20 cellular contexts compared by ENCODE assay signal in the genomic region with DNA sequence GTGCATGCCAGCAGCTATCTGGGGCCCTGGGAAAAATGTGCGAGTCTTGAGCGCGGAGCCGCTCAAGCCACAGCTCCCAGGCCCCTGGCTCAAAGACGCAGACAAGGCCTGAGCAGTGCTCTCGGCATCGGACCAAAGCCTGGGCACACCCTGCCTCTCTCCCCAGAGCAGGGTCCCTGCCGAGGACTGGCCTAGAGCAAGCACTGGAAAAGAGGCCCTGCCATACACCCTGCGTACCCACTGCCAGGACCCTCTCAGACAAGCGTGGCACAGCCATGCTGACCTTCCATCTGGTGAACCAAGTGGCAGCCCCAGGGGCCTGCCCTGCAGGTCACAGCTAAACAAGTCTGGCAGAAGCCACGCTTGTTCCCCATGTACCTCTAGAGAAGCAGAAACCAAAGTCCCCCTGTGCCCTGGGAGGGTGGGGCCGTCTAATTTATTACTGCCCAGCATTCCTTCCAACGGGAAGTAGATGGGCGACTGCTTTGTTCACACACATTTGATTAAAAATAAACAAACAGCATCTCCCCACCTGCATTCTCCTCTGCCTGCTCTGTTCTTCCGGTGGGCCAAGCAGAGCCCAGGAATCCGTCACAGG.
"Had no signal": no experiment of that assay in that cellular context is flagged by ENCODE, and none has a peak within 500 bp of the region (broad histone marks: within the 10 kb centered on the region; RNA-seq: fewer than 3 reads in every experiment).

No MANE protein-coding gene starts in this region.

- H3K4me3 ChIP-seq: esophagus muscularis mucosa, gastrocnemius medialis, lung, psoas muscle, stomach, thoracic aorta had no signal

- ATAC-seq: effector memory CD8-positive, alpha-beta T cell; gastrocnemius medialis; left ventricle myocardium superior; naive thymus-derived CD4-positive, alpha-beta T cell; psoas muscle; sciatic nerve had no signal

- H3K27me3 ChIP-seq: esophagus muscularis mucosa, gastrocnemius medialis, stomach had no signal

- H3K4me1 ChIP-seq: esophagus muscularis mucosa had no signal

- FAIRE-seq: urothelium cell line had no signal

- H3K27ac ChIP-seq: epithelial cell of prostate, esophagus muscularis mucosa, gastrocnemius medialis, psoas muscle, stomach, thoracic aorta had no signal

- H3K9me3 ChIP-seq: esophagus muscularis mucosa, gastrocnemius medialis, psoas muscle, stomach, thoracic aorta had no signal

- DNase-seq: effector memory CD8-positive, alpha-beta T cell; gastrocnemius medialis; islet precursor cell; left ventricle myocardium superior; mesendoderm; naive thymus-derived CD4-positive, alpha-beta T cell; nephron progenitor cell; psoas muscle; retina; stimulated activated CD4-positive, alpha-beta T cell treated with anti-CD3 and anti-CD28 coated beads, Interleukin-2, amount 100 ng/mL, for 24 hours; stimulated activated CD4-positive, alpha-beta T cell treated with anti-CD3 and anti-CD28 coated beads, Interleukin-4, amount 100 ng/mL, for 4 hours; stimulated activated naive CD4-positive, alpha-beta T cell; stomach; trophoblast cell had no signal

- H3K9me3 Mint-ChIP-seq: effector memory CD8-positive, alpha-beta T cell; naive thymus-derived CD4-positive, alpha-beta T cell; nephron progenitor cell had no signal

- H3K27me3 Mint-ChIP-seq: effector memory CD8-positive, alpha-beta T cell; naive thymus-derived CD4-positive, alpha-beta T cell had no signal

- H3K4me3 Mint-ChIP-seq: effector memory CD8-positive, alpha-beta T cell; naive thymus-derived CD4-positive, alpha-beta T cell; nephron progenitor cell had no signal
